ENCODE assay signal across 3 cellular contexts in the genomic region with DNA sequence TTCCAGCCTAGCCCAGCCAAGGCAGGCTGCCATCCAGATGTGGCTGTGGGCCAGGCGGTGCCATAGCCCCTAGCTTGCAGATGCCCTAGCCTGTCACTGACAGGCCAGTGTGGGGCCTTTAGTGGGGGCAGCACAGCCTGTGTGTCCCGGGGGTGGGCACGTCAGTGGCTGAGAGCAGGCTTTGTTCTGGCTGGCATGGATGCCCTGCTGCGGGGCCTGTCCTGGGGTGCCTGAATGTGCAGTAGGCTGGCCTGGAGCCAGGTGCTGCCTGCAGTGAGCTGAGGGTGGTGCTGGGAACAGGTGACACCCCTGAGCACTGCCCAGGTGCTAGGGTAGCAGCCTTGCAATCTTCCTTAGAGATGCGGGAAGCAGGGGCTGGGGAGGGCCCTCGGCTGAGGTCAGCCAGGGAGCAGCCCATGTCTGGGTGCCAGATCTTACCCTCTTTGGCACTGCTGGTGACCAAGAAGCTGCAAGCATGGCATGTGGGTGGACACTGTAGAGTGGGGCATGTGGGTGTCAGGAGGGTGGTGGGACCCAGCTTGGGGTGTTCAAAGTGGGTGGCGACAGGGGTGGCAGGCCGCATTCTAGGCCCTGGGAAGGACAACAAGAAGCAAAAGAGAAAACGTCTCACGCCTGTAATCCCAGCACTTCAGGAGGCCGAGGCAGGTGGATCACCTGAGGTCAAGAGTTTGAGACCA. TPM values are rescaled to one million over a fixed set of nuclear protein-coding genes. Genes with fewer than 3 reads are reported as not detected.
"Had no signal": no experiment of that assay in that cellular context is flagged by ENCODE, and none has a peak within 500 bp of the region (broad histone marks: within the 10 kb centered on the region; RNA-seq: fewer than 3 reads in every experiment).

No MANE protein-coding gene starts in this region.

RNA-seq across cellular contexts. Expression of a gene that starts 37.6 kb away (rescaled TPM):
- total RNA-seq: activated B cell treated with CpG ODN at 0.5 μM for 24 hours; activated CD8-positive, alpha-beta T cell treated with anti-CD3 and anti-CD28 coated beads for 36 hours; activated naive CD8-positive, alpha-beta T cell treated with anti-CD3 and anti-CD28 coated beads for 36 hours had no signal
